Comparison of ENCODE assay signal across 8 cellular contexts in the genomic region with DNA sequence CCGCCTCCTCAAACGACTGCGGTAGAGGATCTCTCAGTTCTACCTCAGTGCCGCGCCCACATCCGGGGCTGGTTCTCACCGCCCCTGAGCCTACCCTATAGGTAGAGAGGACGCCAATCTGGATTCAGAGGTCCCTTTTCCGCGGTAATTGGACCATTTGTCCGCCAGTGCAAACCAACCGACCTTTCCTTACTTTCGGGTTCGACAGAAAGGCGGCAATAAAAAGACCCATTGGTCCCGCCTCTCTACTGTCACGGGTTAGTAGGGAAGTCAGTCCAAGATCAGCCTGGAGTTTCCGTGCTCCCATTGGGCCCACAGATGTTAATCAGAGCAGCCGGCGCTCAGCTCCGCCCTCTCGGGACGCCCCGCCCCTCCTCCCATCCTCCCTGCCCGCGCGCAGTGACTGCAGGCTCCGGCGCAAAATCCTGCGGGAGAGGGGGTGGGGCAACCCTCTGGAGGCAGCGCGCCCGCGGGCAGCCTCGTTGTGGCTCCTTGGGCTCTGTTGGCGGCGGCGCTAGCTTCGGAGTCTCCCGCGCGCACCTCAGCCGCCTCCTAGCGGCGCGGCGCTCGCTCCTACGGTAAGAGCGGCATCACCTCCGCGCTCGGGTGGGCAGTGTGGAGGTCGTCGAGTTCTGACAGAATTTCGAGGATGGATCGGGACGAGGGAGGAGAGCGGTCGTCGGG. TPM values are rescaled to one million over a fixed set of nuclear protein-coding genes. Genes with fewer than 3 reads are reported as not detected.
A peak's percentile ranks its signal among the peaks of the same experiment; 100 is the strongest.
DNase-seq lines count a peak whose midpoint lies in the region; ATAC-seq and TF ChIP-seq lines count a peak whose summit lies in the region.

A gene (plus strand): TSS at position 380 of the 684 bp plus-strand sequence.
A gene with protein sequence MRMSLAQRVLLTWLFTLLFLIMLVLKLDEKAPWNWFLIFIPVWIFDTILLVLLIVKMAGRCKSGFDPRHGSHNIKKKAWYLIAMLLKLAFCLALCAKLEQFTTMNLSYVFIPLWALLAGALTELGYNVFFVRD (minus strand): TSS at position 41 of the 684 bp plus-strand sequence. CDS start 4,061 bp downstream, outside the sequence.

- intact Hi-C loops in CD8-positive, alpha-beta T cell (cut with DNase I, micrococcal nuclease) = loop anchor here (1.0 to 10.0 kb wide), 6 partner anchors 102 to 1754 kb away; a partner anchor contains a TSS
- intact Hi-C loops in activated CD4-positive, alpha-beta memory T cell treated with anti-CD3 and anti-CD28 coated beads for 36 hours (cut with micrococcal nuclease) = loop anchor here (1.0 to 5.0 kb wide), 7 partner anchors 33 to 676 kb away; a partner anchor contains a TSS
- intact Hi-C loops in dorsolateral prefrontal cortex (cut with DNase I) = loop anchor here (1.0 to 2.0 kb wide), 3 partner anchors 101 to 222 kb away; a partner anchor contains a TSS

- CTCF ChIA-PET in CD8-positive, alpha-beta T cell (lab: Charles Lee) = interaction anchor here (1.2 kb wide), 1 partner anchor 141 kb away, joined by 3 read pairs; no protein-coding TSS in a partner anchor
- CTCF ChIA-PET in activated CD4-positive, alpha-beta memory T cell treated with anti-CD3 and anti-CD28 coated beads for 36 hours (lab: Charles Lee) = interaction anchor here (0.7 to 2.4 kb wide), 10 partner anchors 14 to 222 kb away, joined by 3 to 12 read pairs (median 4); no protein-coding TSS in a partner anchor

- H3K27ac ChIP-seq in CD8-positive, alpha-beta T cell (ENCODE audit: low read depth, low read length) = peak within 1 kb of the TSS; percentile 61
- H3K27ac ChIP-seq in dorsolateral prefrontal cortex (peak within 1 kb of the TSS; percentile 55 to 97 (median 93)), liver (ENCODE audit: low read depth in 1 of 2, low read length in 2 of 2) (peak within 1 kb of the TSS; percentile 72 to 92)

- POLR2A ChIA-PET in CD8-positive, alpha-beta T cell (lab: Charles Lee) = interaction anchor here (0.5 to 1.0 kb wide), 2 partner anchors 35 to 102 kb away, joined by 4 to 7 read pairs; a partner anchor contains a TSS
- POLR2A ChIA-PET in activated CD4-positive, alpha-beta memory T cell treated with anti-CD3 and anti-CD28 coated beads for 36 hours (lab: Charles Lee) = interaction anchor here (0.5 to 2.3 kb wide), 6 partner anchors 13 to 102 kb away, joined by 3 to 25 read pairs (median 4); a partner anchor contains a TSS

- no peaks in the 10 kb centered on the region for H3K27me3 ChIP-seq in CD8-positive, alpha-beta T cell (ENCODE audit: insufficient read depth, low read length)
- H3K27me3 ChIP-seq in dorsolateral prefrontal cortex = no peaks in the 10 kb centered on the region
- no peaks in the 10 kb centered on the region for H3K27me3 ChIP-seq in liver (ENCODE audit: control insufficient read depth in 4 of 4, insufficient read depth in 4 of 4, low read length in 3 of 4)

- no peaks in the 10 kb centered on the region for H3K36me3 ChIP-seq in CD8-positive, alpha-beta T cell (ENCODE audit: insufficient read depth, low read length)
- H3K36me3 ChIP-seq in liver (ENCODE audit: control insufficient read depth in 4 of 4, insufficient read depth in 3 of 4, low read depth in 1 of 4, low read length in 3 of 4) = no peaks in the 10 kb centered on the region

- no peaks in the 10 kb centered on the region for H3K27me3 Mint-ChIP-seq in CD8-positive, alpha-beta T cell (ENCODE audit: low read depth)
- no peaks in the 10 kb centered on the region for H3K27me3 Mint-ChIP-seq in activated CD4-positive, alpha-beta memory T cell treated with anti-CD3 and anti-CD28 coated beads for 36 hours

- H3K4me1 ChIP-seq in CD8-positive, alpha-beta T cell (ENCODE audit: insufficient read depth, low read length) = peaks cover 39% of the 10 kb centered on the region
- H3K4me1 ChIP-seq in liver (ENCODE audit: control insufficient read depth in 4 of 4, insufficient read depth in 4 of 4, low read length in 3 of 4) = peaks cover 2 to 35% (median 21%) of the 10 kb centered on the region in 4 donors

- H3K4me3 Mint-ChIP-seq in CD8-positive, alpha-beta T cell = peak within 1 kb of the TSS; percentile 97
- peak within 1 kb of the TSS; percentile 91 for H3K4me3 Mint-ChIP-seq in activated CD4-positive, alpha-beta memory T cell treated with anti-CD3 and anti-CD28 coated beads for 36 hours

- H3K4me1 Mint-ChIP-seq in CD8-positive, alpha-beta T cell (ENCODE audit: low read depth) = peaks cover 78% of the 10 kb centered on the region
- H3K4me1 Mint-ChIP-seq in activated CD4-positive, alpha-beta memory T cell treated with anti-CD3 and anti-CD28 coated beads for 36 hours (ENCODE audit: low read depth) = peaks cover 68% of the 10 kb centered on the region

- peak; percentile 67 for TF ChIP-seq CTCF in CD8-positive, alpha-beta T cell (IDR thresholded peaks at IDR 0.05)
- TF ChIP-seq CTCF in dorsolateral prefrontal cortex (IDR thresholded peaks at IDR 0.05 in 54 of 56, conservative IDR thresholded peaks at IDR 0.05 in 2 of 56; ENCODE audit: low read depth in 1 of 56, partially characterized antibody in 56 of 56) (peak in 55 of 56 donors; percentile 31 to 79 (median 60)), liver (IDR thresholded peaks at IDR 0.05; ENCODE audit: low read depth, low read length, missing input control) (peak; percentile 57)

- H3K9ac ChIP-seq in liver (ENCODE audit: low read depth in 1 of 2, low read length in 2 of 2) = peak within 1 kb of the TSS; percentile 77 to 86

- peak within 1 kb of the TSS; percentile 96 for H3K27ac Mint-ChIP-seq in CD8-positive, alpha-beta T cell
- peak within 1 kb of the TSS; percentile 92 for H3K27ac Mint-ChIP-seq in activated CD4-positive, alpha-beta memory T cell treated with anti-CD3 and anti-CD28 coated beads for 36 hours

- TF ChIP-seq RAD21 in liver (IDR thresholded peaks at IDR 0.05) = peak; percentile 70 to 73

- H3K36me3 Mint-ChIP-seq in CD8-positive, alpha-beta T cell = peaks cover 29% of the 10 kb centered on the region
- H3K36me3 Mint-ChIP-seq in activated CD4-positive, alpha-beta memory T cell treated with anti-CD3 and anti-CD28 coated beads for 36 hours = peaks cover 13% of the 10 kb centered on the region

- under 1% methylated on average over 61 of the region's 61 CpGs for WGBS in liver

- no peaks in the 10 kb centered on the region for H3K9me3 Mint-ChIP-seq in CD8-positive, alpha-beta T cell
- no peaks in the 10 kb centered on the region for H3K9me3 Mint-ChIP-seq in activated CD4-positive, alpha-beta memory T cell treated with anti-CD3 and anti-CD28 coated beads for 36 hours

- no peaks in the 10 kb centered on the region for H3K9me3 ChIP-seq in CD8-positive, alpha-beta T cell (ENCODE audit: low read length)
- no peaks in the 10 kb centered on the region for H3K9me3 ChIP-seq in liver (ENCODE audit: control insufficient read depth in 4 of 4, low read length in 3 of 4)

- DNase-seq in CD8-positive, alpha-beta T cell = peak; percentile 85 to 96 (median 89)
- DNase-seq in HK-2 (ENCODE audit: unreplicated experiment) (peak; percentile 99), NCI-H82 treated with DMSO at 0.1 percent for 48 hours (lab: John Stamatoyannopoulos, UW; ENCODE audit: unreplicated experiment) (peak; percentile 99), dorsolateral prefrontal cortex (peak; percentile 97 to 99 (median 99))
- DNase-seq in activated CD4-positive, alpha-beta memory T cell treated with anti-CD3 and anti-CD28 coated beads for 36 hours = peak; percentile 96
- peak; percentile 94 for DNase-seq in stimulated activated CD4-positive, alpha-beta T cell treated with anti-CD3 and anti-CD28 coated beads, Interleukin-4, amount 100 ng/mL, for 24 hours

- peak; percentile 88 for ATAC-seq in CD8-positive, alpha-beta T cell
- peak; percentile 90 for ATAC-seq in GM19452 (IDR thresholded peaks at IDR 0.05; ENCODE audit: unreplicated experiment)

- H3K4me3 ChIP-seq in CD8-positive, alpha-beta T cell (ENCODE audit: low read depth, low read length) = peak within 1 kb of the TSS; percentile 70
- H3K4me3 ChIP-seq in dorsolateral prefrontal cortex (peak within 1 kb of the TSS; percentile 71 to 100 (median 95)), liver (ENCODE audit: low read depth in 1 of 3, low read length in 3 of 3) (peak within 1 kb of the TSS; percentile 85 to 96 (median 88))

TF ChIP-seq in liver, 16 proteins besides CTCF, POLR2A, EP300 and RAD21 (continues in another document):
- peak; percentile 79 for TF ChIP-seq NR2F2 (IDR thresholded peaks at IDR 0.05)
- TF ChIP-seq SP1 (IDR thresholded peaks at IDR 0.05) = peak; percentile 97
- peak; percentile 55 for TF ChIP-seq HNF4G (IDR thresholded peaks at IDR 0.05)
- TF ChIP-seq, protein P1, sequence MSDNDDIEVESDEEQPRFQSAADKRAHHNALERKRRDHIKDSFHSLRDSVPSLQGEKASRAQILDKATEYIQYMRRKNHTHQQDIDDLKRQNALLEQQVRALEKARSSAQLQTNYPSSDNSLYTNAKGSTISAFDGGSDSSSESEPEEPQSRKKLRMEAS (IDR thresholded peaks at IDR 0.05) = peak; percentile 71
- peak; percentile 57 for TF ChIP-seq FOXA2 (IDR thresholded peaks at IDR 0.05)

RNA-seq across cellular contexts. Expression of the first gene that starts in this region (rescaled TPM):
- 10 to 100 TPM; 10.2 to 14.1 TPM for total RNA-seq in CD8-positive, alpha-beta T cell
- 10 to 100 TPM; 40.8 to 41.2 TPM for total RNA-seq in activated CD4-positive, alpha-beta memory T cell treated with anti-CD3 and anti-CD28 coated beads for 36 hours
- total RNA-seq in dorsolateral prefrontal cortex (10 to 100 TPM; 16.2 to 37.6 (median 25.4) TPM), liver (1 to 10 TPM; 6.2 to 7.3 TPM)
- polyA plus RNA-seq in liver = 1 to 10 TPM; 2.2 to 3.1 TPM

RNA-seq across cellular contexts. Expression of the second gene that starts in this region (rescaled TPM):
- 1 to 10 TPM; 2.2 TPM for total RNA-seq in CD8-positive, alpha-beta T cell
- total RNA-seq in activated CD4-positive, alpha-beta memory T cell treated with anti-CD3 and anti-CD28 coated beads for 36 hours = 10 to 100 TPM; 14.2 to 15.5 TPM
- total RNA-seq in dorsolateral prefrontal cortex = 10 to 100 TPM in 81 of 120 experiments, 1 to 10 TPM in 39; 5.2 to 17.8 (median 11.1) TPM
- 1 to 10 TPM; 4.9 to 9.9 TPM for total RNA-seq in liver
- 10 to 100 TPM in 1 of 2 donors, 1 to 10 TPM in 1; 9.7 to 16.7 TPM for polyA plus RNA-seq in liver

Comparison
In these comparisons a context has a peak if more than half of its experiments do, and no peak if none do; other contexts are left out.
1. Peak in every context shown above with its lines: DNase-seq, ATAC-seq, H3K4me3 ChIP-seq and H3K27ac ChIP-seq.